ENCODE assay signal across 8 cellular contexts in genomic region chr12:110698171-110698902, GRCh38. TPM values are rescaled to one million over a fixed set of nuclear protein-coding genes. Genes with fewer than 3 reads are reported as not detected.
DNase-seq lines count a peak whose midpoint lies in the region; ATAC-seq and TF ChIP-seq lines count a peak whose summit lies in the region.

No MANE protein-coding gene starts in this region.

- WGBS in ovary, 3 donors, result 15 to 17% (median 16%) methylated on average over 20 of the region's 20 CpGs
- 52 to 60% methylated on average over 19 to 20 of the region's 20 CpGs for WGBS in tibial nerve, 2 donors

- peak; percentile 83 for ATAC-seq in GM19455 (IDR thresholded peaks at IDR 0.05; ENCODE audit: unreplicated experiment)

- CTCF ChIA-PET in RWPE1 (lab: Yijun Ruan, JAX), result interaction anchor here (0.6 kb wide), 1 partner anchor 55 kb away, joined by 3 read pairs; no protein-coding TSS in a partner anchor

- H3K4me3 ChIP-seq in ovary, result peak overlapping the region; percentile 19
- peak overlapping the region in 2 of 4 donors; percentile 2 to 14 for H3K4me3 ChIP-seq in tibial nerve

- no peak overlapping the region for H3K27ac ChIP-seq in RWPE1
- H3K27ac ChIP-seq in ovary, result no peak overlapping the region
- peak overlapping the region in 2 of 4 donors; percentile 8 to 11 for H3K27ac ChIP-seq in tibial nerve

- TF ChIP-seq CTCF in RWPE1 (conservative IDR thresholded peaks at IDR 0.05; ENCODE audit: low read depth) (peak; percentile 30; the same call in 1 of the 2 replicates), ovary (IDR thresholded peaks at IDR 0.05) (peak; percentile 28 to 72 (median 61)), tibial nerve (IDR thresholded peaks at IDR 0.05) (peak; percentile 35 to 66 (median 60))

- H3K27me3 ChIP-seq in ovary (no peaks in the 10 kb centered on the region), tibial nerve (no peaks in the 10 kb centered on the region)

- H3K36me3 ChIP-seq in ovary (no peaks in the 10 kb centered on the region), tibial nerve (no peaks in the 10 kb centered on the region)

- H3K4me1 ChIP-seq in ovary (ENCODE audit: insufficient read depth) (peaks cover 5% of the 10 kb centered on the region), tibial nerve (peaks cover 0 to 21% (median 0%) of the 10 kb centered on the region in 4 donors)

- TF ChIP-seq POLR2A in ovary (IDR thresholded peaks at IDR 0.05), result no peak
- no peak for TF ChIP-seq POLR2A in tibial nerve (IDR thresholded peaks at IDR 0.05)

- TF ChIP-seq EP300 in ovary (IDR thresholded peaks at IDR 0.05), result no peak
- TF ChIP-seq EP300 in tibial nerve (IDR thresholded peaks at IDR 0.05), result peak in 1 of 2 donors; percentile 27

- DNase-seq in COLO668 (lab: John Stamatoyannopoulos, UW; ENCODE audit: unreplicated experiment), result peak; percentile 60
- peak; percentile 8 for DNase-seq in HS-27A (ENCODE audit: low read depth)
- peak; percentile 62 for DNase-seq in RWPE1 (ENCODE audit: low spot score)
- peak; percentile 67 for DNase-seq in activated effector memory CD4-positive, alpha-beta T cell treated with Interleukin-2 at 50 U/mL for 16 hours
- DNase-seq in globus pallidus (ENCODE audit: low spot score), result peak; percentile 65
- DNase-seq in ovary, result peak; percentile 75 to 84 (median 79)
- peak; percentile 37 to 56 for DNase-seq in tibial nerve (ENCODE audit: low spot score in 2 of 2)

- POLR2A ChIA-PET in RWPE1 (lab: Yijun Ruan, JAX; ENCODE audit: low non-redundant PET), result no interaction called here

- intact Hi-C loops in ovary (cut with DNase I), result loop anchor here in 1 of 4 donors (10.0 kb wide), 1 partner anchor 244 kb away; the partner anchor contains the start of gene ARPC3

- no peaks in the 10 kb centered on the region for H3K9me3 ChIP-seq in ovary
- no peaks in the 10 kb centered on the region for H3K9me3 ChIP-seq in tibial nerve

RNA-seq across cellular contexts. Expression of gene HVCN1, which starts 9.4 kb away (rescaled TPM):
- total RNA-seq in ovary (10 to 100 TPM in 5 of 7 donors, 1 to 10 TPM in 2; 6.4 to 14.5 (median 10.5) TPM), tibial nerve (10 to 100 TPM in 2 of 4 donors, 1 to 10 TPM in 2; 4.5 to 13.8 (median 9.6) TPM)
- polyA plus RNA-seq in ovary, result 10 to 100 TPM; 14.6 to 19.4 TPM

RNA-seq across cellular contexts. Expression of gene PPP1CC, which starts 44.4 kb away (rescaled TPM):
- total RNA-seq in ovary, result 100 to 1,000 TPM; 102 to 143 (median 126) TPM
- 100 to 1,000 TPM in 1 of 2 donors, 10 to 100 TPM in 1; 94.4 to 158 TPM for polyA plus RNA-seq in ovary
- total RNA-seq in tibial nerve, result 10 to 100 TPM; 74.5 to 96.4 (median 83.9) TPM

Comparison
In these comparisons a context has a peak if more than half of its experiments do, and no peak if none do; other contexts are left out.
1. DNase-seq: peak in every context shown above with its lines; median percentile 79 in ovary; 67 in activated effector memory CD4-positive, alpha-beta T cell treated with Interleukin-2 at 50 U/mL for 16 hours; 65 in globus pallidus; 62 in RWPE1; 60 in COLO668; 46 in tibial nerve; 8 in HS-27A.